Comparison of ENCODE assay signal across 2 cellular contexts in genomic region chr17:81568416-81568815, GRCh38.
TF ChIP-seq lines count a peak whose summit lies in the region.

No MANE protein-coding gene starts in this region.

TF ChIP-seq in SK-N-SH, 30 proteins besides CTCF, POLR2A, EP300 and RAD21:
- TF ChIP-seq FOXJ3 (CRISPR knock-in tag; IDR thresholded peaks at IDR 0.05) (no peak), USF2 (IDR thresholded peaks at IDR 0.05; ENCODE audit: borderline replicate concordance, low read depth, low read length) (no peak), RFX5 (IDR thresholded peaks at IDR 0.05; ENCODE audit: low read length) (no peak), IRF3 (IDR thresholded peaks at IDR 0.05; ENCODE audit: low read depth, low read length) (no peak), POLR2AphosphoS5 (IDR thresholded peaks at IDR 0.05; ENCODE audit: low read depth, low read length) (no peak), EZH2phosphoT487 (IDR thresholded peaks at IDR 0.05; ENCODE audit: borderline replicate concordance, low read depth) (no peak), PBX3 (IDR thresholded peaks at IDR 0.05) (no peak), TEAD4 (IDR thresholded peaks at IDR 0.05; ENCODE audit: borderline replicate concordance, insufficient read depth) (no peak), CHD2 (IDR thresholded peaks at IDR 0.05; ENCODE audit: low read length, partially characterized antibody) (no peak)
TF ChIP-seq in SK-N-SH: peak in this region for 0.

TF ChIP-seq in SK-N-SH treated with all-trans-retinoic acid at 6 μM for 48 hours, 23 proteins besides CTCF, POLR2A, EP300 and RAD21:
- TF ChIP-seq OSR1 (CRISPR knock-in tag; IDR thresholded peaks at IDR 0.05) (no peak), ZFP30 (CRISPR knock-in tag; IDR thresholded peaks at IDR 0.05) (no peak), TCF4 (CRISPR knock-in tag; IDR thresholded peaks at IDR 0.05; ENCODE audit: borderline replicate concordance) (no peak), SNAI2 (CRISPR knock-in tag; IDR thresholded peaks at IDR 0.05) (no peak), ZC3H10 (CRISPR knock-in tag; IDR thresholded peaks at IDR 0.05) (no peak), ZNF565 (CRISPR knock-in tag; conservative IDR thresholded peaks at IDR 0.05; ENCODE audit: low read depth) (no peak), ARNTL (CRISPR knock-in tag; IDR thresholded peaks at IDR 0.05; ENCODE audit: borderline replicate concordance, low read depth) (no peak), ZNF70 (CRISPR knock-in tag; IDR thresholded peaks at IDR 0.05) (no peak)
